1 cellular context compared by ENCODE assay signal in the genomic region with DNA sequence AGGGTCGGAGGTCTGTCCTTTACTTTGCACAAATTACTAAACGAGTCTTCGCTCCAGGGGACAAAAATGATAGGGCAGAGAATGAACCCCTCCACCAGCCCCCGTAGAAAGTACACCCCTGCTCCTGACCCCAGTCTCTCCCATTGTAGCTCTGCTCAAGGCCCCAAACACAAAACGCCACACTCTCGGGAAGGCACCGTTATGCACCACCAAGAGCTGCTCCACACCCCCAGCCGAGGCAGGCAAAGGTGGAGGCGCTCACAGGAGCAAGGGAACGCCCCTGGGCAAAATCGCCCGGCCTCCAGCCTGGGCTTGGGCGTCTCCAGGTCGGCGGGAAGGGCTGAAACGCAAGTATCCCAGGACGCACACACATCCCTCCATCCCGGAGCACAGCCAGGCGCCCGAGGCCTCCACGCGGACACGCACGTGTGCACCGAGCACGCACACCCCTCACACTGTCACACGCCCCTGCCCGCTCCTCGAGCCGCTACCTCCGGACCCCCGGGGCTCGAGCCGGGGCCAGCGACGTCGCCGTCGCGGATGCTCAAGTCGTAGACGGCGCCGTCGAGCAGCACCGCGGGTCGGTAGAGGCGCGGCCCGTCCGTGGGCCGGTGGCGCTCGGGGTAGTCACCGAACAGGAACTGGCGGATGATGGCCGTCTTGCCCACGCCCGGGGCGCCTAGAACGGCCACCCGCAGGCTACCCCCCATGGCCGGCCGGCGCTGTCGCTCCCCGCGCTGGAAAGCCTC.
TF ChIP-seq lines count a peak whose summit lies in the region.

No MANE protein-coding gene starts in this region.

TF ChIP-seq in H1, 55 proteins besides CTCF, POLR2A, EP300 and RAD21:
- TF ChIP-seq HDAC2 (IDR thresholded peaks at IDR 0.05; ENCODE audit: borderline replicate concordance in 1 of 2, low read depth in 2 of 2, low read length in 2 of 2), result no peak
- no peak for TF ChIP-seq CBX8 (IDR thresholded peaks at IDR 0.05; ENCODE audit: borderline replicate concordance, low read depth, low read length)
- TF ChIP-seq SUZ12 (IDR thresholded peaks at IDR 0.05; ENCODE audit: low read length), result peak; percentile 89; the same call in 1 of the 2 replicates
- TF ChIP-seq JUND (IDR thresholded peaks at IDR 0.05; ENCODE audit: low read length), result no peak
- TF ChIP-seq RNF2 (IDR thresholded peaks at IDR 0.05; ENCODE audit: borderline replicate concordance, low read depth, low read length, missing control alignments, poor library complexity, severe bottlenecking), result peak; percentile 56
- no peak for TF ChIP-seq RFX5 (IDR thresholded peaks at IDR 0.05; ENCODE audit: borderline replicate concordance, low read depth, low read length)
- TF ChIP-seq E2F6 (IDR thresholded peaks at IDR 0.05), result peak; percentile 47
- TF ChIP-seq HDAC6 (IDR thresholded peaks at IDR 0.05; ENCODE audit: low read depth, low read length), result no peak
- no peak for TF ChIP-seq ATF2 (IDR thresholded peaks at IDR 0.05; ENCODE audit: low read length)
- TF ChIP-seq SIRT6 (IDR thresholded peaks at IDR 0.05; ENCODE audit: low read length), result no peak
- peak; percentile 39 for TF ChIP-seq MAX (IDR thresholded peaks at IDR 0.05)
- TF ChIP-seq SP4 (IDR thresholded peaks at IDR 0.05; ENCODE audit: low read length), result no peak
- no peak for TF ChIP-seq SP1 (IDR thresholded peaks at IDR 0.05; ENCODE audit: low read depth, low read length)
- no peak for TF ChIP-seq CHD2 (IDR thresholded peaks at IDR 0.05; ENCODE audit: low read length)
- peak; percentile 87 for TF ChIP-seq EZH2 (IDR thresholded peaks at IDR 0.05; ENCODE audit: low read depth, low read length, severe bottlenecking)
- TF ChIP-seq CREB1 (IDR thresholded peaks at IDR 0.05), result 0 out of 2 replicates have a peak, but pooled peaks have one; percentile 5
